21 cellular contexts compared by ENCODE assay signal in genomic region chr14:84403585-84403984, GRCh38.
DNase-seq lines count a peak whose midpoint lies in the region; ATAC-seq and TF ChIP-seq lines count a peak whose summit lies in the region.
"Had no signal": no experiment of that assay in that cellular context is flagged by ENCODE, and none has a peak within 500 bp of the region (broad histone marks: within the 10 kb centered on the region; RNA-seq: fewer than 3 reads in every experiment).

No MANE protein-coding gene starts in this region.

- peaks cover 12 to 23% of the 10 kb centered on the region in 2 donors for H3K4me1 ChIP-seq in thyroid gland
- H3K4me1 ChIP-seq: BLaER1, esophagus muscularis mucosa, parathyroid adenoma, transverse colon had no signal

- POLR2A ChIA-PET in WTC11 (lab: Charles Lee): no interaction called here

- CTCF ChIA-PET in WTC11 (lab: Charles Lee): no interaction called here

- no peaks in the 10 kb centered on the region for H3K36me3 ChIP-seq in thyroid gland
- H3K36me3 ChIP-seq: BLaER1, brain microvascular endothelial cell, esophagus muscularis mucosa, spleen, transverse colon had no signal

- peak overlapping the region; percentile 68 for H3K27ac Mint-ChIP-seq in WTC11
- H3K27ac Mint-ChIP-seq: activated naive CD4-positive, alpha-beta T cell treated with anti-CD3 and anti-CD28 coated beads, Interleukin-2, amount 10 ng/mL, durations not matched to agents 7 days and 5 days; stimulated activated memory B cell treated with anti-CD40 and anti-IgM and Interleukin-4, amounts not matched to agents 10 μg/mL and 1 μg/mL and 100 μg/mL, for 72 hours had no signal

- H3K27me3 Mint-ChIP-seq in WTC11 (ENCODE audit: low read depth): no peaks in the 10 kb centered on the region
- H3K27me3 Mint-ChIP-seq: activated naive CD4-positive, alpha-beta T cell treated with anti-CD3 and anti-CD28 coated beads, Interleukin-2, amount 10 ng/mL, durations not matched to agents 7 days and 5 days; stimulated activated memory B cell treated with anti-CD40 and anti-IgM and Interleukin-4, amounts not matched to agents 10 μg/mL and 1 μg/mL and 100 μg/mL, for 72 hours had no signal

- H3K4me1 Mint-ChIP-seq in WTC11: peaks cover 29% of the 10 kb centered on the region
- H3K4me1 Mint-ChIP-seq: activated naive CD4-positive, alpha-beta T cell treated with anti-CD3 and anti-CD28 coated beads, Interleukin-2, amount 10 ng/mL, durations not matched to agents 7 days and 5 days; stimulated activated memory B cell treated with anti-CD40 and anti-IgM and Interleukin-4, amounts not matched to agents 10 μg/mL and 1 μg/mL and 100 μg/mL, for 72 hours had no signal

- no peaks in the 10 kb centered on the region for H3K27me3 ChIP-seq in thyroid gland
- H3K27me3 ChIP-seq: BLaER1, brain microvascular endothelial cell, esophagus muscularis mucosa, spleen, transverse colon had no signal

- DNase-seq in DMS153 (lab: John Stamatoyannopoulos, UW) (peak; percentile 34), DMS153 treated with DMSO at 0.1 percent for 48 hours (lab: John Stamatoyannopoulos, UW; ENCODE audit: unreplicated experiment) (no peak), WTC11 (ENCODE audit: low spot score) (peak; percentile 32), kidney tubule cell (ENCODE audit: low spot score) (peak; percentile 83), thyroid gland (peak; percentile 77 to 81), NCI-H82 (lab: John Stamatoyannopoulos, UW) (no peak)
- DNase-seq: activated CD4-positive, alpha-beta T cell treated with anti-CD3 and anti-CD28 coated beads, Interleukin-2, amount 50 U/mL, for 1 hour; activated naive CD4-positive, alpha-beta T cell treated with anti-CD3 and anti-CD28 coated beads, Interleukin-2, amount 10 ng/mL, durations not matched to agents 7 days and 5 days; brain microvascular endothelial cell; glutamatergic neuron; left cardiac atrium; NCI-H524 treated with DMSO at 0.1 percent for 48 hours; spleen; transverse colon had no signal

- peak; percentile 88 for ATAC-seq in WTC11
- no peak for ATAC-seq in HG02610 (IDR thresholded peaks at IDR 0.05; ENCODE audit: unreplicated experiment)
- ATAC-seq in GM21367 (IDR thresholded peaks at IDR 0.05; ENCODE audit: unreplicated experiment): no peak
- ATAC-seq: left cardiac atrium; stimulated activated memory B cell treated with anti-CD40 and anti-IgM and Interleukin-4, amounts not matched to agents 10 μg/mL and 1 μg/mL and 100 μg/mL, for 72 hours had no signal

- H3K27ac ChIP-seq in thyroid gland: peak overlapping the region; percentile 73 to 85 (median 84)
- H3K27ac ChIP-seq: 22Rv1, BLaER1, brain microvascular endothelial cell, esophagus muscularis mucosa, parathyroid adenoma, transverse colon had no signal

- no peak for TF ChIP-seq POLR2A in thyroid gland (IDR thresholded peaks at IDR 0.05)

- H3K4me3 ChIP-seq in thyroid gland (replicated peaks in 1 of 3): no peak overlapping the region
- H3K4me3 ChIP-seq: BLaER1, esophagus muscularis mucosa, spleen, transverse colon had no signal

- WGBS in thyroid gland, 2 donors: 46 to 52% methylated on average over 2 of the region's 2 CpGs

- H3K4me3 Mint-ChIP-seq in WTC11: no peak overlapping the region
- H3K4me3 Mint-ChIP-seq: activated naive CD4-positive, alpha-beta T cell treated with anti-CD3 and anti-CD28 coated beads, Interleukin-2, amount 10 ng/mL, durations not matched to agents 7 days and 5 days; stimulated activated memory B cell treated with anti-CD40 and anti-IgM and Interleukin-4, amounts not matched to agents 10 μg/mL and 1 μg/mL and 100 μg/mL, for 72 hours had no signal

- H3K36me3 Mint-ChIP-seq in WTC11: peaks cover 7% of the 10 kb centered on the region
- H3K36me3 Mint-ChIP-seq: activated naive CD4-positive, alpha-beta T cell treated with anti-CD3 and anti-CD28 coated beads, Interleukin-2, amount 10 ng/mL, durations not matched to agents 7 days and 5 days; stimulated activated memory B cell treated with anti-CD40 and anti-IgM and Interleukin-4, amounts not matched to agents 10 μg/mL and 1 μg/mL and 100 μg/mL, for 72 hours had no signal

- TF ChIP-seq CTCF in WTC11 (IDR thresholded peaks at IDR 0.05) (no peak), thyroid gland (IDR thresholded peaks at IDR 0.05) (no peak)

- H3K9me3 Mint-ChIP-seq in WTC11: peaks cover 8% of the 10 kb centered on the region
- H3K9me3 Mint-ChIP-seq: stimulated activated memory B cell treated with anti-CD40 and anti-IgM and Interleukin-4, amounts not matched to agents 10 μg/mL and 1 μg/mL and 100 μg/mL, for 72 hours had no signal

- H3K9me3 ChIP-seq in thyroid gland: no peaks in the 10 kb centered on the region

- intact Hi-C loops in thyroid gland (cut with DNase I): no loop called here

TF ChIP-seq in WTC11, 78 proteins besides CTCF, POLR2A, EP300 and RAD21:
- TF ChIP-seq OVOL2 (CRISPR knock-in tag; IDR thresholded peaks at IDR 0.05; ENCODE audit: borderline replicate concordance): no peak
- TF ChIP-seq FOXP1 (CRISPR knock-in tag; IDR thresholded peaks at IDR 0.05; ENCODE audit: borderline replicate concordance): no peak
- TF ChIP-seq TP53 (CRISPR knock-in tag; IDR thresholded peaks at IDR 0.05): no peak
- TF ChIP-seq GRHL2 (CRISPR knock-in tag; IDR thresholded peaks at IDR 0.05; ENCODE audit: insufficient replicate concordance, severe bottlenecking): no peak
- TF ChIP-seq JUN (CRISPR knock-in tag; IDR thresholded peaks at IDR 0.05): no peak
- TF ChIP-seq CREB1 (CRISPR knock-in tag; IDR thresholded peaks at IDR 0.05): no peak
- TF ChIP-seq FOXK1 (CRISPR knock-in tag; IDR thresholded peaks at IDR 0.05): no peak
- TF ChIP-seq TCF7 (CRISPR knock-in tag; IDR thresholded peaks at IDR 0.05; ENCODE audit: low read depth): no peak
- no peak for TF ChIP-seq E2F5 (CRISPR knock-in tag; IDR thresholded peaks at IDR 0.05)
- TF ChIP-seq SMAD3 (CRISPR knock-in tag; IDR thresholded peaks at IDR 0.05; ENCODE audit: borderline replicate concordance): no peak
- no peak for TF ChIP-seq ZNF416 (CRISPR knock-in tag; IDR thresholded peaks at IDR 0.05)
- no peak for TF ChIP-seq CDX4 (CRISPR knock-in tag; IDR thresholded peaks at IDR 0.05; ENCODE audit: borderline replicate concordance)
- no peak for TF ChIP-seq AR (CRISPR knock-in tag; IDR thresholded peaks at IDR 0.05)
TF ChIP-seq in WTC11: peak in this region for 0.

Comparison
In these comparisons a context has a peak if more than half of its experiments do, and no peak if none do; other contexts are left out.
1. DNase-seq: peak in DMS153 (single experiment), WTC11 (single experiment), kidney tubule cell (single experiment) and thyroid gland (2 of 2); none in DMS153 treated with DMSO at 0.1 percent for 48 hours (single experiment) and NCI-H82 (single experiment).